3 cellular contexts compared by ENCODE assay signal in the genomic region with DNA sequence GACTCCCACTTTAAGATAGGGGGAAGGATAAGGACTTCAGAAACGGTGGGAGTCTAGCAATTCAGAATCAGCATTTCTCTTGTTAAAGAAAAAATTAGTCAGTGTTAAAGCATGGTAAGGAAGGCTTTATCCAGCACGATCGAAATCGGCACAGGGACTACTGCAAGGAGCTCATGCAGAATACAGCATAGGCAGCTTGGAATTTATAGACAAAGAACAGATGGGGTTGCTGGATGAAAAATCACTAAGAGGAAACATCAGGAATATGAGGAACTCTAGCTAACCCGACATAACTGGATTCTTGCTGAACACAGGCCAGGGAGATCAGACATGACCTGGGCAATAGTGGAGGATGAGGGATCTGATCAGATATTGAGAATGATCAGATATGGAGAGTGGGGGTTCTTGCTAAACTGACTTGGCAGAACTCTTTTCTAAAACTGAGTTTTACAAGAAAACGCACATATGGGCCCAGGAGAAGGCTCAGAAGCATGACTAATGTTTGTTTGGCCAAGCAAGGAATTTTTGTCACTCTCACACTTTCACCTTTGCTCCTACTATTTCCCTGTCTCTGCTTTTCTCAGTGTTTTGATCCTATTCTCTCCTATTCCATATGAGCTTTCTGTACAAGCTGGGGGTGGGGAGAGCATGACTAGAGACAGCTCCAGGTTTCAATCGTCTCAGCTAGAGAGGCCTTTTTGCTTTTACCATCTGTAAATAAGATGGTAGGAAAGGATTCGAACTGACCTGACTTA.
TF ChIP-seq lines count a peak whose summit lies in the region.

No MANE protein-coding gene starts in this region.

TF ChIP-seq in HEK293, 187 proteins besides CTCF, POLR2A, EP300 and RAD21:
- TF ChIP-seq, protein P1, sequence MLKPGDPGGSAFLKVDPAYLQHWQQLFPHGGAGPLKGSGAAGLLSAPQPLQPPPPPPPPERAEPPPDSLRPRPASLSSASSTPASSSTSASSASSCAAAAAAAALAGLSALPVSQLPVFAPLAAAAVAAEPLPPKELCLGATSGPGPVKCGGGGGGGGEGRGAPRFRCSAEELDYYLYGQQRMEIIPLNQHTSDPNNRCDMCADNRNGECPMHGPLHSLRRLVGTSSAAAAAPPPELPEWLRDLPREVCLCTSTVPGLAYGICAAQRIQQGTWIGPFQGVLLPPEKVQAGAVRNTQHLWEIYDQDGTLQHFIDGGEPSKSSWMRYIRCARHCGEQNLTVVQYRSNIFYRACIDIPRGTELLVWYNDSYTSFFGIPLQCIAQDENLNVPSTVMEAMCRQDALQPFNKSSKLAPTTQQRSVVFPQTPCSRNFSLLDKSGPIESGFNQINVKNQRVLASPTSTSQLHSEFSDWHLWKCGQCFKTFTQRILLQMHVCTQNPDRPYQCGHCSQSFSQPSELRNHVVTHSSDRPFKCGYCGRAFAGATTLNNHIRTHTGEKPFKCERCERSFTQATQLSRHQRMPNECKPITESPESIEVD (tag by site-specific recombination; IDR thresholded peaks at IDR 0.05) = peak; percentile 49; the same call in 1 of the 2 replicates
- TF ChIP-seq PRDM1 (tag by site-specific recombination; IDR thresholded peaks at IDR 0.05) = peak; percentile 85
- no peak for TF ChIP-seq ZNF211 (tag by site-specific recombination; IDR thresholded peaks at IDR 0.05; ENCODE audit: low read depth)

TF ChIP-seq in H1, 55 proteins besides CTCF, POLR2A, EP300 and RAD21:
- TF ChIP-seq SP2 (IDR thresholded peaks at IDR 0.05; ENCODE audit: low read length) (no peak), EGR1 (IDR thresholded peaks at IDR 0.05; ENCODE audit: borderline replicate concordance, low read depth, low read length) (no peak), RFX5 (IDR thresholded peaks at IDR 0.05; ENCODE audit: borderline replicate concordance, low read depth, low read length) (no peak), POU5F1 (IDR thresholded peaks at IDR 0.05; ENCODE audit: low read depth, low read length) (no peak), POLR2AphosphoS5 (IDR thresholded peaks at IDR 0.05; ENCODE audit: low read depth, low read length) (no peak), KDM5A (IDR thresholded peaks at IDR 0.05; ENCODE audit: low read length) (no peak), GABPA (IDR thresholded peaks at IDR 0.05; ENCODE audit: borderline replicate concordance, insufficient read depth, low read length) (no peak), PHF8 (conservative IDR thresholded peaks at IDR 0.05; ENCODE audit: low read depth, low read length) (no peak), CEBPB (IDR thresholded peaks at IDR 0.05; ENCODE audit: low read depth, low read length) (no peak), JUND (IDR thresholded peaks at IDR 0.05; ENCODE audit: low read length) (no peak)
- TF ChIP-seq, protein P2, sequence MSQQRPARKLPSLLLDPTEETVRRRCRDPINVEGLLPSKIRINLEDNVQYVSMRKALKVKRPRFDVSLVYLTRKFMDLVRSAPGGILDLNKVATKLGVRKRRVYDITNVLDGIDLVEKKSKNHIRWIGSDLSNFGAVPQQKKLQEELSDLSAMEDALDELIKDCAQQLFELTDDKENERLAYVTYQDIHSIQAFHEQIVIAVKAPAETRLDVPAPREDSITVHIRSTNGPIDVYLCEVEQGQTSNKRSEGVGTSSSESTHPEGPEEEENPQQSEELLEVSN (IDR thresholded peaks at IDR 0.05) = no peak
- TF ChIP-seq, protein P3, sequence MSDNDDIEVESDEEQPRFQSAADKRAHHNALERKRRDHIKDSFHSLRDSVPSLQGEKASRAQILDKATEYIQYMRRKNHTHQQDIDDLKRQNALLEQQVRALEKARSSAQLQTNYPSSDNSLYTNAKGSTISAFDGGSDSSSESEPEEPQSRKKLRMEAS (IDR thresholded peaks at IDR 0.05) = no peak

TF ChIP-seq in neural cell, 6 proteins besides CTCF, POLR2A, EP300 and RAD21:
- no peak for TF ChIP-seq POLR2AphosphoS5 (IDR thresholded peaks at IDR 0.05)
- TF ChIP-seq, protein P4, sequence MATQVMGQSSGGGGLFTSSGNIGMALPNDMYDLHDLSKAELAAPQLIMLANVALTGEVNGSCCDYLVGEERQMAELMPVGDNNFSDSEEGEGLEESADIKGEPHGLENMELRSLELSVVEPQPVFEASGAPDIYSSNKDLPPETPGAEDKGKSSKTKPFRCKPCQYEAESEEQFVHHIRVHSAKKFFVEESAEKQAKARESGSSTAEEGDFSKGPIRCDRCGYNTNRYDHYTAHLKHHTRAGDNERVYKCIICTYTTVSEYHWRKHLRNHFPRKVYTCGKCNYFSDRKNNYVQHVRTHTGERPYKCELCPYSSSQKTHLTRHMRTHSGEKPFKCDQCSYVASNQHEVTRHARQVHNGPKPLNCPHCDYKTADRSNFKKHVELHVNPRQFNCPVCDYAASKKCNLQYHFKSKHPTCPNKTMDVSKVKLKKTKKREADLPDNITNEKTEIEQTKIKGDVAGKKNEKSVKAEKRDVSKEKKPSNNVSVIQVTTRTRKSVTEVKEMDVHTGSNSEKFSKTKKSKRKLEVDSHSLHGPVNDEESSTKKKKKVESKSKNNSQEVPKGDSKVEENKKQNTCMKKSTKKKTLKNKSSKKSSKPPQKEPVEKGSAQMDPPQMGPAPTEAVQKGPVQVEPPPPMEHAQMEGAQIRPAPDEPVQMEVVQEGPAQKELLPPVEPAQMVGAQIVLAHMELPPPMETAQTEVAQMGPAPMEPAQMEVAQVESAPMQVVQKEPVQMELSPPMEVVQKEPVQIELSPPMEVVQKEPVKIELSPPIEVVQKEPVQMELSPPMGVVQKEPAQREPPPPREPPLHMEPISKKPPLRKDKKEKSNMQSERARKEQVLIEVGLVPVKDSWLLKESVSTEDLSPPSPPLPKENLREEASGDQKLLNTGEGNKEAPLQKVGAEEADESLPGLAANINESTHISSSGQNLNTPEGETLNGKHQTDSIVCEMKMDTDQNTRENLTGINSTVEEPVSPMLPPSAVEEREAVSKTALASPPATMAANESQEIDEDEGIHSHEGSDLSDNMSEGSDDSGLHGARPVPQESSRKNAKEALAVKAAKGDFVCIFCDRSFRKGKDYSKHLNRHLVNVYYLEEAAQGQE (IDR thresholded peaks at IDR 0.05; ENCODE audit: borderline replicate concordance) = no peak
- no peak for TF ChIP-seq MXI1 (conservative IDR thresholded peaks at IDR 0.05; ENCODE audit: poor library complexity, severe bottlenecking)
- TF ChIP-seq SMC3 (conservative IDR thresholded peaks at IDR 0.05; ENCODE audit: poor library complexity) = no peak
- no peak for TF ChIP-seq TAF1 (IDR thresholded peaks at IDR 0.05; ENCODE audit: low read depth)
- no peak for TF ChIP-seq EZH2 (IDR thresholded peaks at IDR 0.05; ENCODE audit: borderline replicate concordance, insufficient read depth, low read length, poor library complexity, severe bottlenecking)
